Comparison of ENCODE assay signal across 22 cellular contexts in the genomic region with DNA sequence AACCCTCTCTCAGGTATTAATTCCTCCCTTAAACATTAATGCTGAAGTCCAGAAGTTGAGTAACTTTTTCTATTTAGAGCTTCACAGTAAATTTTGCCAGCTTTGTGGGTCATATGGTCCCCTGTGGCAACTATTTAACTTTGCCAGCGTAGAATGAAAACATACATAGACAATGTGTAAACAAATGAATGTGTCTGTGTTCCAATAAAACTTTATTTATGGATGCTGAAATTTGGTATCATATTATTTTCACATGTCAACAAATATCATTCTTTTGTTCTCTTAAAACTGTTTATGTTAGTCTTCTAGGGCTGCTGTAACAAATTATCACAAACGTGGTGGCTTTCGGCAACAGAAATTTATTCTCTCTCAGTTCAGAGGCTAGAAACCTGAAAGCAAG.
DNase-seq lines count a peak whose midpoint lies in the region; ATAC-seq, FAIRE-seq and TF ChIP-seq lines count a peak whose summit lies in the region.
"Had no signal": no experiment of that assay in that cellular context is flagged by ENCODE, and none has a peak within 500 bp of the region (broad histone marks: within the 10 kb centered on the region; RNA-seq: fewer than 3 reads in every experiment).

No MANE protein-coding gene starts in this region.

- no peak for TF ChIP-seq POLR2A in K562 (conservative IDR thresholded peaks at IDR 0.05)

- H2AFZ ChIP-seq in K562 (ENCODE audit: low read depth, low read length): no peak overlapping the region

- no peak overlapping the region for H3K9ac ChIP-seq in K562 (ENCODE audit: insufficient read depth in 1 of 2, low read depth in 2 of 2, low read length in 2 of 2)
- H3K9ac ChIP-seq: BLaER1 had no signal

- CTCF ChIA-PET in HEK293T (lab: Yijun Ruan, JAX): no interaction called here
- CTCF ChIA-PET in K562 (lab: Yijun Ruan, JAX; ENCODE audit: low intra/inter-chr PET ratio): no interaction called here

- POLR2A ChIA-PET in HEK293T (lab: Yijun Ruan, JAX): no interaction called here
- POLR2A ChIA-PET in K562 (lab: Yijun Ruan, JAX): no interaction called here

- DNase-seq in HEK293T (ENCODE audit: extremely low spot score): no peak
- peak; percentile 68 for DNase-seq in NCI-H69 (lab: John Stamatoyannopoulos, UW)
- DNase-seq in K562 (ENCODE audit: extremely low read depth in 1 of 4, low spot score in 3 of 4): no peak
- DNase-seq in ecto neural progenitor cell (ENCODE audit: low spot score): no peak
- no peak for DNase-seq in dedifferentiated amniotic fluid mesenchymal stem cell (ENCODE audit: extremely low spot score)
- no peak for DNase-seq in NCI-H2171 treated with DMSO at 0.1 percent for 48 hours (lab: John Stamatoyannopoulos, UW)
- DNase-seq: 8988T; ACHN; BE2C; Caco-2; Calu3; CD4-positive, alpha-beta T cell; CD8-positive, alpha-beta T cell; DMS79 treated with DMSO at 0.1 percent for 48 hours; GF-D8 had no signal

- no peak overlapping the region for H3K4me3 ChIP-seq in K562
- H3K4me3 ChIP-seq: BLaER1 had no signal

- no peaks in the 10 kb centered on the region for H3K9me3 ChIP-seq in K562 (replicated peaks; ENCODE audit: control insufficient read depth, insufficient read depth, low read depth, low read length)
- H3K9me3 ChIP-seq: BE2C, BLaER1, Caco-2 had no signal

- no peaks in the 10 kb centered on the region for H3K36me3 ChIP-seq in K562 (ENCODE audit: control insufficient read depth, insufficient read depth, low read length)
- H3K36me3 ChIP-seq: BE2C, BLaER1 had no signal

- in situ Hi-C loops in K562 (cut with MboI): no loop called here

- TF ChIP-seq RAD21 in K562 (CRISPR knock-in tag; conservative IDR thresholded peaks at IDR 0.05 in 1 of 2, IDR thresholded peaks at IDR 0.05 in 1 of 2): no peak

- no peaks in the 10 kb centered on the region for H3K4me1 ChIP-seq in K562 (replicated peaks in 1 of 2; ENCODE audit: control insufficient read depth in 2 of 2, insufficient read depth in 2 of 2, low read length in 2 of 2)
- H3K4me1 ChIP-seq: BE2C, BLaER1 had no signal

- no TSS peak for BruUV-seq in K562 (replicated peaks; lab: Mats Ljungman, UMichigan)

- H4K20me1 ChIP-seq in K562 (replicated peaks; ENCODE audit: control insufficient read depth, insufficient read depth, low read length): no peaks in the 10 kb centered on the region

- H3K4me2 ChIP-seq in K562 (ENCODE audit: insufficient read depth, low read length): no peak overlapping the region
- H3K4me2 ChIP-seq: BLaER1 had no signal

- ATAC-seq in K562 (no peak), SK-N-SH treated with all-trans-retinoic acid at 6 μM for 48 hours (no peak)
- ATAC-seq: CD8-positive, alpha-beta T cell had no signal

- TF ChIP-seq EP300 in K562 (IDR thresholded peaks at IDR 0.05; ENCODE audit: low read length): no peak

- TF ChIP-seq CTCF in K562 (IDR thresholded peaks at IDR 0.05 in 2 of 3, conservative IDR thresholded peaks at IDR 0.05 in 1 of 3; ENCODE audit: insufficient read depth in 2 of 3, low read depth in 1 of 3, low read length in 3 of 3): no peak

- peaks cover 3% of the 10 kb centered on the region; the same call in 1 of the 3 replicates for H3K79me2 ChIP-seq in K562 (ENCODE audit: control insufficient read depth, insufficient read depth, low read length)

- H3K9me1 ChIP-seq in K562 (ENCODE audit: control insufficient read depth, insufficient read depth, low read length): no peaks in the 10 kb centered on the region

- intact Hi-C loops in K562 (cut with micrococcal nuclease): no loop called here

- WGBS in K562 (ENCODE audit: insufficient coverage, low coverage, missing lambda C conversion rate): 61% methylated on average over 3 of the region's 3 CpGs

- no peaks in the 10 kb centered on the region for H3K27me3 ChIP-seq in K562 (ENCODE audit: control insufficient read depth in 2 of 2, insufficient read depth in 2 of 2, low read length in 2 of 2)
- H3K27me3 ChIP-seq: BE2C, BLaER1 had no signal

- no peak for FAIRE-seq in K562 (lab: Jason Lieb, UNC)
- FAIRE-seq: D721Med, G401.6, GM12891, GM19239 had no signal

- no peak overlapping the region for H3K27ac ChIP-seq in K562 (ENCODE audit: extremely low read depth, low read depth, low read length)
- H3K27ac ChIP-seq: BLaER1, C4-2B had no signal

TF ChIP-seq in HEK293T, 16 proteins besides CTCF, POLR2A, EP300 and RAD21:
- TF ChIP-seq FOXA1 (IDR thresholded peaks at IDR 0.05) (no peak), CTBP1 (IDR thresholded peaks at IDR 0.05; ENCODE audit: borderline replicate concordance) (no peak), FOXK2 (IDR thresholded peaks at IDR 0.05) (no peak), TARDBP (IDR thresholded peaks at IDR 0.05) (no peak), PKNOX1 (IDR thresholded peaks at IDR 0.05) (0 out of 2 replicates have a peak, but pooled peaks have one; percentile 10), LEF1 (IDR thresholded peaks at IDR 0.05; ENCODE audit: borderline replicate concordance) (no peak), NFRKB (IDR thresholded peaks at IDR 0.05) (no peak)

TF ChIP-seq in K562, 482 proteins besides CTCF, POLR2A, EP300 and RAD21 (continues in another document):
- TF ChIP-seq, protein P1, sequence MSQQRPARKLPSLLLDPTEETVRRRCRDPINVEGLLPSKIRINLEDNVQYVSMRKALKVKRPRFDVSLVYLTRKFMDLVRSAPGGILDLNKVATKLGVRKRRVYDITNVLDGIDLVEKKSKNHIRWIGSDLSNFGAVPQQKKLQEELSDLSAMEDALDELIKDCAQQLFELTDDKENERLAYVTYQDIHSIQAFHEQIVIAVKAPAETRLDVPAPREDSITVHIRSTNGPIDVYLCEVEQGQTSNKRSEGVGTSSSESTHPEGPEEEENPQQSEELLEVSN (IDR thresholded peaks at IDR 0.05; ENCODE audit: borderline replicate concordance in 1 of 2, extremely low read depth in 1 of 2, insufficient read depth in 1 of 2, insufficient read length in 1 of 2, low read depth in 1 of 2, low read length in 1 of 2, poor library complexity in 1 of 2, severe bottlenecking in 1 of 2): no peak
- TF ChIP-seq GATAD2B (IDR thresholded peaks at IDR 0.05; ENCODE audit: borderline replicate concordance): no peak

TF ChIP-seq in SK-N-SH treated with all-trans-retinoic acid at 6 μM for 48 hours, 23 proteins besides CTCF, POLR2A, EP300 and RAD21:
- TF ChIP-seq RARB (CRISPR knock-in tag; IDR thresholded peaks at IDR 0.05): no peak
- TF ChIP-seq GLIS3 (CRISPR knock-in tag; IDR thresholded peaks at IDR 0.05): no peak
- no peak for TF ChIP-seq ZNF70 (CRISPR knock-in tag; IDR thresholded peaks at IDR 0.05)
- TF ChIP-seq ZC3H10 (CRISPR knock-in tag; IDR thresholded peaks at IDR 0.05): no peak
TF ChIP-seq in SK-N-SH treated with all-trans-retinoic acid at 6 μM for 48 hours: peak in this region for 0.
